Comparison of ENCODE assay signal across 12 cellular contexts in the genomic region with DNA sequence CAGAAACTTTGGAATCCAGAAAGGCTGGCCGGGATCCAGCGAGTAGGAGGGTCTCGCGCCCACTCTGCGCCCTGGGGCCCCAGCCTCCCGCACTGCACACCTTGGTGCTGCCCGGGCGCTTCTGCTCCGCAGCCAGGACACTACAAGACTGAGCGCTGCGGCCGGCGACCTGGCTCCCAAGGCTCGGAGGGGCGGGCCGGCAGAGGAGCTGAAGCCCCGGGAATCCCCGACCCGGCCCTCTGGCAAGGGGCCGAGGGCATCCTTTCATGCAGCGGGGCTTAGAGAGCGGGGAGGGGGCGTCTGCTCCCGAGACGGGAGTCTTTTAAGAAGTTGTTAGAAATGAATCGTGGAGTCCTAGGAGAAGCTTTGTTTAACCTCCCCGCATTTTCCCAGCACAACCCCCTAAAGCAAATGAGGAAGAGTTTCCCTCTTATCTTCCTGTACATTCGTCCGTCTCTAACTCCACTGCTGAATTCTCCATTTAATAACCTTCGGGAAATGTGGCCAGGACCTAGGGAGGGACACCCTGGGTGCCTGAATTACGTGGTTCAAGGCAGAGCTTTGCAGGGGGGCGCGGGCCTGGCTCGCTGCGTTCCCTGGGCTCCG. TPM values are rescaled to one million over a fixed set of nuclear protein-coding genes. Genes with fewer than 3 reads are reported as not detected.
DNase-seq lines count a peak whose midpoint lies in the region; ATAC-seq and TF ChIP-seq lines count a peak whose summit lies in the region.
"Had no signal": no experiment of that assay in that cellular context is flagged by ENCODE, and none has a peak within 500 bp of the region (broad histone marks: within the 10 kb centered on the region; RNA-seq: fewer than 3 reads in every experiment).

No MANE protein-coding gene starts in this region.

- peaks cover 0 to 29% (median 17%) of the 10 kb centered on the region in 11 experiments; a peak in 16 of 22 replicates for H4K20me1 ChIP-seq in BLaER1 treated with 17β-estradiol and CSF1 and Interleukin-3, amounts not matched to agents 10 nM and 100 nM

- H3K27me3 Mint-ChIP-seq in activated CD4-positive, alpha-beta T cell treated with anti-CD3 and anti-CD28 coated beads, Interleukin-2, amount 10 ng/mL, durations not matched to agents 7 days and 5 days: peaks cover 73% of the 10 kb centered on the region

- TF ChIP-seq CTCF in Peyer's patch (IDR thresholded peaks at IDR 0.05) (no peak), ovary (IDR thresholded peaks at IDR 0.05) (no peak)

- no peak overlapping the region for H3K27ac ChIP-seq in BLaER1 treated with 17β-estradiol and CSF1 and Interleukin-3, amounts not matched to agents 10 nM and 100 nM
- H3K27ac ChIP-seq in Peyer's patch (peak overlapping the region in 1 of 4 donors; percentile 38), ovary (peak overlapping the region in 1 of 2 donors; percentile 88)

- H3K27me3 ChIP-seq in BLaER1 treated with 17β-estradiol and CSF1 and Interleukin-3, amounts not matched to agents 10 nM and 100 nM: peaks cover 74 to 95% (median 87%) of the 10 kb centered on the region in 11 experiments
- peaks cover 0 to 14% of the 10 kb centered on the region in 2 donors for H3K27me3 ChIP-seq in Peyer's patch
- no peaks in the 10 kb centered on the region for H3K27me3 ChIP-seq in ovary

- intact Hi-C loops in left ventricle myocardium superior (cut with micrococcal nuclease) (loop anchor here (10.0 kb wide), 1 partner anchor 130 kb away; no protein-coding TSS in a partner anchor), ovary (cut with DNase I) (loop anchor here in 2 of 4 donors (10.0 kb wide), 3 partner anchors 70 to 290 kb away; no protein-coding TSS in a partner anchor)

- peak overlapping the region in 9 of 11 experiments; percentile 25 to 66 (median 50); a peak in 15 of 22 replicates for H3K9ac ChIP-seq in BLaER1 treated with 17β-estradiol and CSF1 and Interleukin-3, amounts not matched to agents 10 nM and 100 nM

- TF ChIP-seq EP300 in ovary (IDR thresholded peaks at IDR 0.05): no peak

- H3K4me3 ChIP-seq in BLaER1 treated with 17β-estradiol and CSF1 and Interleukin-3, amounts not matched to agents 10 nM and 100 nM: peak overlapping the region; percentile 55 to 78 (median 67)
- H3K4me3 ChIP-seq in Peyer's patch: peak overlapping the region in 3 of 4 donors; percentile 31 to 53 (median 46)
- peak overlapping the region; percentile 57 for H3K4me3 ChIP-seq in ovary

- TF ChIP-seq POLR2A in Peyer's patch (IDR thresholded peaks at IDR 0.05) (no peak), ovary (IDR thresholded peaks at IDR 0.05) (no peak)

- peak overlapping the region; percentile 96 to 100 (median 99) for H3K4me2 ChIP-seq in BLaER1 treated with 17β-estradiol and CSF1 and Interleukin-3, amounts not matched to agents 10 nM and 100 nM

- CTCF ChIA-PET in activated CD4-positive, alpha-beta T cell treated with anti-CD3 and anti-CD28 coated beads, Interleukin-2, amount 10 ng/mL, durations not matched to agents 7 days and 5 days (lab: Charles Lee): no interaction called here

- H3K9me3 ChIP-seq in BLaER1 treated with 17β-estradiol and CSF1 and Interleukin-3, amounts not matched to agents 10 nM and 100 nM (replicated peaks in 1 of 11): no peaks in the 10 kb centered on the region; a peak in 1 of 22 replicates
- H3K9me3 ChIP-seq in Peyer's patch (no peaks in the 10 kb centered on the region), ovary (no peaks in the 10 kb centered on the region)
- H3K9me3 ChIP-seq: BE2C had no signal

- H3K4me3 Mint-ChIP-seq in activated CD4-positive, alpha-beta T cell treated with anti-CD3 and anti-CD28 coated beads, Interleukin-2, amount 10 ng/mL, durations not matched to agents 7 days and 5 days: no peak overlapping the region
- H3K4me3 Mint-ChIP-seq: memory B cell; T-helper 2 cell treated with Interferon-gamma antibody and Interleukin-4, amounts not matched to agents 5 μg/mL and 100 μg/mL, for 36 hours had no signal

- H3K36me3 Mint-ChIP-seq in activated CD4-positive, alpha-beta T cell treated with anti-CD3 and anti-CD28 coated beads, Interleukin-2, amount 10 ng/mL, durations not matched to agents 7 days and 5 days (ENCODE audit: low read depth): peaks cover 3% of the 10 kb centered on the region

- POLR2A ChIA-PET in activated CD4-positive, alpha-beta T cell treated with anti-CD3 and anti-CD28 coated beads, Interleukin-2, amount 10 ng/mL, durations not matched to agents 7 days and 5 days (lab: Charles Lee): no interaction called here

- peaks cover 26 to 40% (median 33%) of the 10 kb centered on the region in 10 experiments for H3K4me1 ChIP-seq in BLaER1 treated with 17β-estradiol and CSF1 and Interleukin-3, amounts not matched to agents 10 nM and 100 nM
- H3K4me1 ChIP-seq in Peyer's patch: no peaks in the 10 kb centered on the region
- H3K4me1 ChIP-seq in ovary (ENCODE audit: insufficient read depth): peaks cover 4% of the 10 kb centered on the region
- H3K4me1 ChIP-seq: BE2C had no signal

- WGBS in ovary, 3 donors: 0 to 1% (median 1%) methylated on average over 32 to 36 of the region's 36 CpGs

- peaks cover 10% of the 10 kb centered on the region for H3K4me1 Mint-ChIP-seq in activated CD4-positive, alpha-beta T cell treated with anti-CD3 and anti-CD28 coated beads, Interleukin-2, amount 10 ng/mL, durations not matched to agents 7 days and 5 days

- no peaks in the 10 kb centered on the region for H3K9me3 Mint-ChIP-seq in activated CD4-positive, alpha-beta T cell treated with anti-CD3 and anti-CD28 coated beads, Interleukin-2, amount 10 ng/mL, durations not matched to agents 7 days and 5 days
- H3K9me3 Mint-ChIP-seq: memory B cell; T-helper 2 cell treated with Interferon-gamma antibody and Interleukin-4, amounts not matched to agents 5 μg/mL and 100 μg/mL, for 36 hours had no signal

- no peaks in the 10 kb centered on the region for H3K36me3 ChIP-seq in BLaER1 treated with 17β-estradiol and CSF1 and Interleukin-3, amounts not matched to agents 10 nM and 100 nM
- H3K36me3 ChIP-seq in Peyer's patch: no peaks in the 10 kb centered on the region
- H3K36me3 ChIP-seq in ovary: no peaks in the 10 kb centered on the region
- H3K36me3 ChIP-seq: BE2C had no signal

- ATAC-seq in left ventricle myocardium superior: peak; percentile 42
- ATAC-seq in stimulated activated naive CD8-positive, alpha-beta T cell treated with anti-CD3 and anti-CD28 coated beads, Interleukin-15, Interleukin-2, amounts not matched to agents 100 U/mL and 50 U/mL, for 24 hours: no peak

- H3K27ac Mint-ChIP-seq in activated CD4-positive, alpha-beta T cell treated with anti-CD3 and anti-CD28 coated beads, Interleukin-2, amount 10 ng/mL, durations not matched to agents 7 days and 5 days: no peak overlapping the region
- H3K27ac Mint-ChIP-seq: memory B cell; T-helper 2 cell treated with Interferon-gamma antibody and Interleukin-4, amounts not matched to agents 5 μg/mL and 100 μg/mL, for 36 hours had no signal

- DNase-seq in Peyer's patch (no peak), left ventricle myocardium superior (peak; percentile 49), ovary (peak in 3 of 5 donors; percentile 38 to 71 (median 62)), AG08395 (ENCODE audit: low spot score) (no peak), HK-2 (ENCODE audit: unreplicated experiment) (no peak)
- no peak for DNase-seq in stimulated activated naive CD8-positive, alpha-beta T cell treated with anti-CD3 and anti-CD28 coated beads, Interleukin-15, Interleukin-2, amounts not matched to agents 100 U/mL and 50 U/mL, for 24 hours
- no peak for DNase-seq in activated CD4-positive, alpha-beta T cell treated with anti-CD3 and anti-CD28 coated beads, Interleukin-2, amount 10 ng/mL, durations not matched to agents 7 days and 5 days
- DNase-seq: BE2C; stimulated activated CD4-positive, alpha-beta T cell treated with anti-CD3 and anti-CD28 coated beads, Interleukin-4, amount 100 ng/mL, for 24 hours had no signal

RNA-seq across cellular contexts. Expression of a gene that starts 1.1 kb away (rescaled TPM):
- under 1 TPM in 1 of 4 donors, not detected in 3; 0.13 TPM for total RNA-seq in Peyer's patch
- 9.3 TPM for total RNA-seq in left ventricle myocardium superior
- 10 to 100 TPM in 1 of 7 donors, 1 to 10 TPM in 6; 1.7 to 16.7 (median 8.0) TPM for total RNA-seq in ovary
- polyA plus RNA-seq in ovary: 1 to 10 TPM; 2.4 to 6.1 TPM
- total RNA-seq in activated CD4-positive, alpha-beta T cell treated with anti-CD3 and anti-CD28 coated beads, Interleukin-2, amount 10 ng/mL, durations not matched to agents 7 days and 5 days: not detected

Comparison
In these comparisons a context has a peak if more than half of its experiments do, and no peak if none do; other contexts are left out.
1. DNase-seq: peak in left ventricle myocardium superior (single experiment) and ovary (3 of 5); none in Peyer's patch (0 of 3), stimulated activated naive CD8-positive, alpha-beta T cell treated with anti-CD3 and anti-CD28 coated beads, Interleukin-15, Interleukin-2, amounts not matched to agents 100 U/mL and 50 U/mL, for 24 hours (single experiment), AG08395 (single experiment), HK-2 (single experiment) and activated CD4-positive, alpha-beta T cell treated with anti-CD3 and anti-CD28 coated beads, Interleukin-2, amount 10 ng/mL, durations not matched to agents 7 days and 5 days (single experiment).
2. Peak in every context shown above with its lines, with median percentiles within 50 percentile points of each other: H3K4me3 ChIP-seq.